In genomic region chr5:95959051-95959963, GRCh38 we compare ENCODE assay signal across 8 cellular contexts. TPM values are rescaled to one million over a fixed set of nuclear protein-coding genes. Genes with fewer than 3 reads are reported as not detected.
DNase-seq lines count a peak whose midpoint lies in the region; ATAC-seq and TF ChIP-seq lines count a peak whose summit lies in the region.

No MANE protein-coding gene starts in this region.

- no peak overlapping the region for H2BK120ac ChIP-seq in mesendoderm (ENCODE audit: low read depth, low read length)

- H3K23ac ChIP-seq in mesendoderm (ENCODE audit: low read length), result no peak overlapping the region

- DNase-seq in A172 (ENCODE audit: low spot score) (peak; percentile 21), HFFc6 (no peak), mesendoderm (no peak), sciatic nerve (ENCODE audit: low spot score) (no peak), KG1 (lab: John Stamatoyannopoulos, UW) (no peak)
- no peak for DNase-seq in central memory CD8-positive, alpha-beta T cell (ENCODE audit: low spot score in 2 of 2)

- peaks cover 50% of the 10 kb centered on the region for H3K79me2 ChIP-seq in mesendoderm (ENCODE audit: control insufficient read depth, insufficient read depth, low read length)

- no peak overlapping the region for H3K18ac ChIP-seq in mesendoderm (ENCODE audit: low read length)

- H3K27ac ChIP-seq in mesendoderm (ENCODE audit: low read depth, low read length), result no peak overlapping the region

- peaks cover 66% of the 10 kb centered on the region for H3K36me3 Mint-ChIP-seq in HFFc6 (ENCODE audit: low read depth)
- peaks cover 22% of the 10 kb centered on the region for H3K36me3 Mint-ChIP-seq in central memory CD8-positive, alpha-beta T cell (ENCODE audit: insufficient read depth)

- H3K27me3 Mint-ChIP-seq in HFFc6 (ENCODE audit: insufficient read depth), result peaks cover 8% of the 10 kb centered on the region
- H3K27me3 Mint-ChIP-seq in central memory CD8-positive, alpha-beta T cell, result no peaks in the 10 kb centered on the region

- no peak for ATAC-seq in central memory CD8-positive, alpha-beta T cell (replicated peaks; ENCODE audit: extremely low read depth, poor library complexity, severe bottlenecking)
- no peak for ATAC-seq in HG02763 (IDR thresholded peaks at IDR 0.05; ENCODE audit: unreplicated experiment)
- no peak for ATAC-seq in sciatic nerve
- ATAC-seq in HG03097 (IDR thresholded peaks at IDR 0.05; ENCODE audit: low FRiP score, unreplicated experiment), result no peak

- H2BK5ac ChIP-seq in mesendoderm (ENCODE audit: low read length), result no peak overlapping the region

- H3K4me3 Mint-ChIP-seq in HFFc6, result peak overlapping the region; percentile 97
- peak overlapping the region; percentile 97 for H3K4me3 Mint-ChIP-seq in central memory CD8-positive, alpha-beta T cell

- intact Hi-C loops in sciatic nerve (cut with DNase I), result no loop called here

- H3K9me3 Mint-ChIP-seq in HFFc6, result peaks cover 6% of the 10 kb centered on the region; the same call in 1 of the 2 replicates
- no peaks in the 10 kb centered on the region for H3K9me3 Mint-ChIP-seq in central memory CD8-positive, alpha-beta T cell

- no peak overlapping the region for H2AK5ac ChIP-seq in mesendoderm (ENCODE audit: low read length)

- H3K9ac ChIP-seq in mesendoderm (ENCODE audit: low read length), result peak overlapping the region; percentile 92

- H2BK15ac ChIP-seq in mesendoderm (replicated peaks; ENCODE audit: low read depth), result no peak overlapping the region

- H3K56ac ChIP-seq in mesendoderm (ENCODE audit: low read length), result peak overlapping the region; percentile 96

- peaks cover 19% of the 10 kb centered on the region for H3K4me1 ChIP-seq in mesendoderm (ENCODE audit: control insufficient read depth, low read depth, low read length)

- no peaks in the 10 kb centered on the region for H3K36me3 ChIP-seq in mesendoderm (ENCODE audit: control insufficient read depth, insufficient read depth, low read length)

- H4K8ac ChIP-seq in mesendoderm (ENCODE audit: low read depth, low read length), result no peak overlapping the region

- H4K5ac ChIP-seq in mesendoderm (ENCODE audit: low read length), result no peak overlapping the region

- no CpG with 5 or more reads among the region's 10 CpGs for WGBS in mesendoderm (ENCODE audit: extremely low coverage, insufficient coverage, low lambda C conversion rate)

- H3K4me2 ChIP-seq in mesendoderm (ENCODE audit: low read length), result peak overlapping the region; percentile 68

- H3K27ac Mint-ChIP-seq in HFFc6, result peak overlapping the region; percentile 92
- H3K27ac Mint-ChIP-seq in central memory CD8-positive, alpha-beta T cell (ENCODE audit: low read depth), result peak overlapping the region; percentile 99

- H3K4ac ChIP-seq in mesendoderm (ENCODE audit: low read depth, low read length), result no peak overlapping the region

- H3K4me3 ChIP-seq in mesendoderm (ENCODE audit: low read length), result no peak overlapping the region

- peaks cover 63% of the 10 kb centered on the region for H3K4me1 Mint-ChIP-seq in HFFc6 (ENCODE audit: low read depth)
- peaks cover 36% of the 10 kb centered on the region for H3K4me1 Mint-ChIP-seq in central memory CD8-positive, alpha-beta T cell

- H3K27me3 ChIP-seq in mesendoderm (ENCODE audit: insufficient read depth, low read length, poor library complexity), result no peaks in the 10 kb centered on the region

- TF ChIP-seq CTCF in HFFc6 (IDR thresholded peaks at IDR 0.05), result no peak

- H3K79me1 ChIP-seq in mesendoderm (ENCODE audit: low read length), result peaks cover 20% of the 10 kb centered on the region

RNA-seq across cellular contexts. Expression of gene ELL2, which starts 2.3 kb away (rescaled TPM):
- 67.1 and 82.5 TPM in 2 replicates for total RNA-seq in A172 (2014; rRNA removed; shearing (Covaris generic))
- total RNA-seq in HFFc6 (2021; fragmentation: NEBNext Ultra II Directional; extraction: Animal tissue kit (Norgen Biotek cat#: 25700)), result 100 to 1,000 TPM; 346 to 505 (median 380) TPM
- polyA plus RNA-seq in mesendoderm (2013, experiment 1 of 2), result 43.9 TPM
- 43.6 TPM for polyA plus RNA-seq in mesendoderm (2013, experiment 2 of 2)
- total RNA-seq in sciatic nerve, result 50.4 TPM
